11 cellular contexts compared by ENCODE assay signal in genomic region chr3:14810795-14811661, GRCh38. TPM values are rescaled to one million over a fixed set of nuclear protein-coding genes. Genes with fewer than 3 reads are reported as not detected.
DNase-seq lines count a peak whose midpoint lies in the region; ATAC-seq, FAIRE-seq and TF ChIP-seq lines count a peak whose summit lies in the region.
"Had no signal": no experiment of that assay in that cellular context is flagged by ENCODE, and none has a peak within 500 bp of the region (broad histone marks: within the 10 kb centered on the region; RNA-seq: fewer than 3 reads in every experiment).

No MANE protein-coding gene starts in this region.

- intact Hi-C loops in natural killer cell (cut with micrococcal nuclease): no loop called here
- intact Hi-C loops in pancreas (cut with DNase I): no loop called here
- intact Hi-C loops in activated naive CD4-positive, alpha-beta T cell treated with anti-CD3 and anti-CD28 coated beads for 36 hours (cut with micrococcal nuclease): no loop called here

- H3K36me3 Mint-ChIP-seq in natural killer cell: no peaks in the 10 kb centered on the region
- H3K36me3 Mint-ChIP-seq in natural killer cell treated with Interleukin-12 subunit alpha and Interleukin-12 subunit beta and Interleukin-15 and Interleukin-18, amount 100 ng/mL, for 72 hours: no peaks in the 10 kb centered on the region
- H3K36me3 Mint-ChIP-seq in activated naive CD4-positive, alpha-beta T cell treated with anti-CD3 and anti-CD28 coated beads for 36 hours (ENCODE audit: low read depth): no peaks in the 10 kb centered on the region

- H3K36me3 ChIP-seq in hepatocyte (replicated peaks; ENCODE audit: insufficient read depth, low read depth) (no peaks in the 10 kb centered on the region), pancreas (no peaks in the 10 kb centered on the region), SJCRH30 (no peaks in the 10 kb centered on the region)

- H3K4me2 ChIP-seq in hepatocyte: peak overlapping the region; percentile 90

- no peaks in the 10 kb centered on the region for H3K9me2 ChIP-seq in hepatocyte (replicated peaks; ENCODE audit: insufficient read depth)

- DNase-seq in natural killer cell (no peak), hepatocyte (ENCODE audit: low spot score) (no peak), pancreas (no peak), SJCRH30 (no peak)
- no peak for DNase-seq in natural killer cell treated with Interleukin-12 subunit alpha and Interleukin-12 subunit beta and Interleukin-15 and Interleukin-18, amount 100 ng/mL, for 72 hours (ENCODE audit: low spot score)
- no peak for DNase-seq in activated naive CD4-positive, alpha-beta T cell treated with anti-CD3 and anti-CD28 coated beads for 36 hours
- DNase-seq: activated CD4-positive, alpha-beta T cell treated with anti-CD3 and anti-CD28 coated beads for 4 hours had no signal

- H3K27ac ChIP-seq in hepatocyte (no peak overlapping the region), pancreas (no peak overlapping the region), SJCRH30 (no peak overlapping the region)

- no peaks in the 10 kb centered on the region for H3K9me3 ChIP-seq in hepatocyte (ENCODE audit: low read depth)
- no peaks in the 10 kb centered on the region for H3K9me3 ChIP-seq in pancreas
- H3K9me3 ChIP-seq in SJCRH30 (replicated peaks): no peaks in the 10 kb centered on the region

- peak overlapping the region; percentile 50 for H3K4me3 Mint-ChIP-seq in natural killer cell
- no peak overlapping the region for H3K4me3 Mint-ChIP-seq in natural killer cell treated with Interleukin-12 subunit alpha and Interleukin-12 subunit beta and Interleukin-15 and Interleukin-18, amount 100 ng/mL, for 72 hours
- H3K4me3 Mint-ChIP-seq in activated naive CD4-positive, alpha-beta T cell treated with anti-CD3 and anti-CD28 coated beads for 36 hours: no peak overlapping the region

- TF ChIP-seq CTCF in natural killer cell (IDR thresholded peaks at IDR 0.05): no peak
- no peak for TF ChIP-seq CTCF in hepatocyte (IDR thresholded peaks at IDR 0.05; ENCODE audit: poor library complexity)
- TF ChIP-seq CTCF in pancreas (IDR thresholded peaks at IDR 0.05): no peak

- H3K4me1 Mint-ChIP-seq in natural killer cell: peaks cover 0 to 4% of the 10 kb centered on the region in 2 donors
- no peaks in the 10 kb centered on the region for H3K4me1 Mint-ChIP-seq in natural killer cell treated with Interleukin-12 subunit alpha and Interleukin-12 subunit beta and Interleukin-15 and Interleukin-18, amount 100 ng/mL, for 72 hours (ENCODE audit: low read depth in 2 of 2)
- H3K4me1 Mint-ChIP-seq in activated naive CD4-positive, alpha-beta T cell treated with anti-CD3 and anti-CD28 coated beads for 36 hours (ENCODE audit: low read depth): peaks cover 7% of the 10 kb centered on the region

- ATAC-seq in natural killer cell (no peak), pancreas (peak in 1 of 4 donors; percentile 20), HG02970 (IDR thresholded peaks at IDR 0.05; ENCODE audit: low FRiP score, unreplicated experiment) (no peak), GM18502 (IDR thresholded peaks at IDR 0.05; ENCODE audit: poor library complexity, unreplicated experiment) (no peak)
- no peak for ATAC-seq in natural killer cell treated with Interleukin-12 subunit alpha and Interleukin-12 subunit beta and Interleukin-15 and Interleukin-18, amount 100 ng/mL, for 72 hours

- no peak overlapping the region for H3K27ac Mint-ChIP-seq in natural killer cell
- H3K27ac Mint-ChIP-seq in natural killer cell treated with Interleukin-12 subunit alpha and Interleukin-12 subunit beta and Interleukin-15 and Interleukin-18, amount 100 ng/mL, for 72 hours: no peak overlapping the region
- no peak overlapping the region for H3K27ac Mint-ChIP-seq in activated naive CD4-positive, alpha-beta T cell treated with anti-CD3 and anti-CD28 coated beads for 36 hours

- H3K9me3 Mint-ChIP-seq in natural killer cell: no peaks in the 10 kb centered on the region
- H3K9me3 Mint-ChIP-seq in natural killer cell treated with Interleukin-12 subunit alpha and Interleukin-12 subunit beta and Interleukin-15 and Interleukin-18, amount 100 ng/mL, for 72 hours: no peaks in the 10 kb centered on the region
- H3K9me3 Mint-ChIP-seq in activated naive CD4-positive, alpha-beta T cell treated with anti-CD3 and anti-CD28 coated beads for 36 hours: no peaks in the 10 kb centered on the region

- H3K4me3 ChIP-seq in hepatocyte: no peak overlapping the region
- peak overlapping the region in 3 of 4 donors; percentile 20 to 36 (median 23) for H3K4me3 ChIP-seq in pancreas
- no peak overlapping the region for H3K4me3 ChIP-seq in SJCRH30

- WGBS in hepatocyte (ENCODE audit: low lambda C conversion rate, missing lambda C conversion rate): 3% methylated on average over 59 of the region's 78 CpGs
- WGBS in pancreas, 2 donors: 2 to 3% methylated on average over 72 to 78 of the region's 78 CpGs

- CTCF ChIA-PET in activated naive CD4-positive, alpha-beta T cell treated with anti-CD3 and anti-CD28 coated beads for 36 hours (lab: Charles Lee): interaction anchor here (1.2 kb wide), 1 partner anchor 110 kb away, joined by 3 read pairs; no protein-coding TSS in a partner anchor

- no peak for FAIRE-seq in pancreas (lab: Jason Lieb, UNC)
- FAIRE-seq: bronchial epithelial cell had no signal

- no peaks in the 10 kb centered on the region for H4K20me1 ChIP-seq in hepatocyte (ENCODE audit: insufficient read depth, poor library complexity, severe bottlenecking)

- peak overlapping the region; percentile 63 for H2AFZ ChIP-seq in hepatocyte

- peaks cover 72% of the 10 kb centered on the region for H3K27me3 ChIP-seq in hepatocyte
- peaks cover 0 to 8% (median 0%) of the 10 kb centered on the region in 4 donors for H3K27me3 ChIP-seq in pancreas
- H3K27me3 ChIP-seq in SJCRH30: no peaks in the 10 kb centered on the region

- no peaks in the 10 kb centered on the region for H3K79me2 ChIP-seq in hepatocyte

- H3K4me1 ChIP-seq in hepatocyte (ENCODE audit: insufficient read depth) (no peaks in the 10 kb centered on the region), pancreas (no peaks in the 10 kb centered on the region), SJCRH30 (no peaks in the 10 kb centered on the region)

- H3K27me3 Mint-ChIP-seq in natural killer cell (ENCODE audit: low read depth in 2 of 2): peaks cover 56 to 78% of the 10 kb centered on the region in 2 donors
- H3K27me3 Mint-ChIP-seq in natural killer cell treated with Interleukin-12 subunit alpha and Interleukin-12 subunit beta and Interleukin-15 and Interleukin-18, amount 100 ng/mL, for 72 hours: peaks cover 53 to 62% of the 10 kb centered on the region in 2 donors
- peaks cover 43% of the 10 kb centered on the region for H3K27me3 Mint-ChIP-seq in activated naive CD4-positive, alpha-beta T cell treated with anti-CD3 and anti-CD28 coated beads for 36 hours (ENCODE audit: low read depth)

RNA-seq across cellular contexts. Expression of gene FGD5, which starts 7.7 kb away (rescaled TPM):
- total RNA-seq in natural killer cell: not detected
- total RNA-seq in natural killer cell treated with Interleukin-12 subunit alpha and Interleukin-12 subunit beta and Interleukin-15 and Interleukin-18, amount 100 ng/mL, for 72 hours: not detected
- 2.6 and 2.9 TPM in 2 replicates for total RNA-seq in hepatocyte
- polyA plus RNA-seq in hepatocyte: 2.2 and 3.3 TPM in 2 replicates
- total RNA-seq in pancreas: 1 to 10 TPM; 2.2 to 7.1 (median 3.8) TPM
- polyA plus RNA-seq in pancreas: 1 to 10 TPM; 2.6 to 3.1 TPM
- not detected in 2 replicates for total RNA-seq in SJCRH30 (2014; rRNA removed; shearing (Covaris generic))
- not detected for total RNA-seq in activated naive CD4-positive, alpha-beta T cell treated with anti-CD3 and anti-CD28 coated beads for 36 hours
- total RNA-seq: bronchial epithelial cell, MCF 10A had no signal

Comparison
In these comparisons a context has a peak if more than half of its experiments do, and no peak if none do; other contexts are left out.
1. H3K4me3 ChIP-seq: peak in pancreas (3 of 4); none in hepatocyte (single experiment) and SJCRH30 (single experiment).